8 cellular contexts compared by ENCODE assay signal in genomic region chr11:110479445-110480101, GRCh38.
DNase-seq lines count a peak whose midpoint lies in the region; ATAC-seq and TF ChIP-seq lines count a peak whose summit lies in the region.

No MANE protein-coding gene starts in this region.

- H3K79me2 ChIP-seq in OCI-LY1 (ENCODE audit: insufficient read depth, low read length): no peaks in the 10 kb centered on the region

- peak overlapping the region; percentile 10; the same call in 1 of the 2 replicates for H3K4me2 ChIP-seq in OCI-LY1 (ENCODE audit: low read length)

- no peaks in the 10 kb centered on the region for H3F3A ChIP-seq in OCI-LY1 (ENCODE audit: insufficient read depth, low read length)

- no peaks in the 10 kb centered on the region for H3K27me3 ChIP-seq in OCI-LY1 (ENCODE audit: insufficient read depth, low read length)
- no peaks in the 10 kb centered on the region for H3K27me3 ChIP-seq in subcutaneous abdominal adipose tissue (ENCODE audit: control insufficient read depth in 5 of 5, insufficient read depth in 4 of 5, low read length in 5 of 5)

- peaks cover 14% of the 10 kb centered on the region for H3K4me1 ChIP-seq in OCI-LY1 (ENCODE audit: insufficient read depth, low read length, severe bottlenecking)
- H3K4me1 ChIP-seq in subcutaneous abdominal adipose tissue (ENCODE audit: control insufficient read depth in 5 of 5, insufficient read depth in 5 of 5, low read length in 5 of 5): peaks cover 0 to 28% (median 23%) of the 10 kb centered on the region in 5 donors

- TF ChIP-seq CTCF in OCI-LY1 (IDR thresholded peaks at IDR 0.05; ENCODE audit: low read length) (no peak), fibroblast of pulmonary artery (IDR thresholded peaks at IDR 0.05; ENCODE audit: low read length, missing control alignments) (no peak)

- H3K9ac ChIP-seq in OCI-LY1 (ENCODE audit: low read length): no peak overlapping the region
- H3K9ac ChIP-seq in subcutaneous abdominal adipose tissue (ENCODE audit: low read length in 5 of 5): no peak overlapping the region

- no peaks in the 10 kb centered on the region for H3K9me2 ChIP-seq in OCI-LY1 (ENCODE audit: low read depth, low read length)

- H3K4me3 ChIP-seq in OCI-LY1 (ENCODE audit: low read depth, low read length, poor library complexity, severe bottlenecking): no peak overlapping the region
- no peak overlapping the region for H3K4me3 ChIP-seq in fibroblast of pulmonary artery (replicated peaks; ENCODE audit: low read depth, low read length)
- H3K4me3 ChIP-seq in subcutaneous abdominal adipose tissue (ENCODE audit: low read depth in 1 of 5, low read length in 5 of 5): peak overlapping the region in 2 of 5 donors; percentile 1 to 31

- H3K27ac ChIP-seq in OCI-LY1 (ENCODE audit: low read depth, low read length, poor library complexity, severe bottlenecking): no peak overlapping the region
- H3K27ac ChIP-seq in subcutaneous abdominal adipose tissue (ENCODE audit: low read depth, low read length): peak overlapping the region; percentile 3

- H2AFZ ChIP-seq in OCI-LY1 (ENCODE audit: low read length): no peak overlapping the region

- peak; percentile 3 to 51 for DNase-seq in NCI-H2081 (lab: John Stamatoyannopoulos, UW)
- DNase-seq in NCI-H2081 treated with DMSO at 0.1 percent for 48 hours (lab: John Stamatoyannopoulos, UW): no peak
- peak; percentile 73 for DNase-seq in fibroblast of pulmonary artery (ENCODE audit: low read depth)
- DNase-seq in stimulated activated CD4-positive, alpha-beta T cell treated with anti-CD3 and anti-CD28 coated beads, Interleukin-2, amount 100 ng/mL, for 24 hours: no peak

- H3K9me3 ChIP-seq in OCI-LY1 (ENCODE audit: low read length) (no peaks in the 10 kb centered on the region), subcutaneous abdominal adipose tissue (ENCODE audit: control insufficient read depth in 5 of 5, low read length in 5 of 5) (no peaks in the 10 kb centered on the region)

- ATAC-seq in HG03520 (IDR thresholded peaks at IDR 0.05; ENCODE audit: unreplicated experiment): no peak
- no peak for ATAC-seq in HG03045 (IDR thresholded peaks at IDR 0.05; ENCODE audit: unreplicated experiment)

- H3K36me3 ChIP-seq in OCI-LY1 (ENCODE audit: insufficient read depth, low read length): no peaks in the 10 kb centered on the region
- H3K36me3 ChIP-seq in subcutaneous abdominal adipose tissue (ENCODE audit: control insufficient read depth in 5 of 5, insufficient read depth in 5 of 5, low read length in 5 of 5): no peaks in the 10 kb centered on the region

- H4K20me1 ChIP-seq in OCI-LY1 (ENCODE audit: insufficient read depth, low read length): no peaks in the 10 kb centered on the region

Comparison
In these comparisons a context has a peak if more than half of its experiments do, and no peak if none do; other contexts are left out.
1. DNase-seq: peak in NCI-H2081 (2 of 2) and fibroblast of pulmonary artery (single experiment); none in NCI-H2081 treated with DMSO at 0.1 percent for 48 hours (single experiment) and stimulated activated CD4-positive, alpha-beta T cell treated with anti-CD3 and anti-CD28 coated beads, Interleukin-2, amount 100 ng/mL, for 24 hours (0 of 2).